Comparison of ENCODE assay signal across 19 cellular contexts in the genomic region with DNA sequence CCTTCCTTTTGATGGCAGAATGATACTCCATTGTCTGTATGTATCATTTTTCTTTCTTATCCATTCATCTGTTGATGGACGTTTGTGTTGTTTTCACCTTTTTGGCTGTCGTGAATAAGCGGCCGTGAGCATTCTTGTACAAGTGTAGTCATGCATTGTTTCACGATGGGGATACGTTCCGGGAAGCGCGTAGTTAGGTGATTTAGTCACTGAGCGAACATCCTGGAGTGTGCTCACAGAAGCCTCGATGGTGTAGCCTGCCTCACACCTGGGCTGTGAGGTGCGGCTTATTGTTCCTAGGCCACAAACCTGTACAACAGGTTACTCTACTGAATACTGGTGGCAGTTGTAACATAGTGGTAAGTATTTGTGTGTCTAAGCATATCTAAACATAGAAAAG.
DNase-seq lines count a peak whose midpoint lies in the region; FAIRE-seq and TF ChIP-seq lines count a peak whose summit lies in the region.
"Had no signal": no experiment of that assay in that cellular context is flagged by ENCODE, and none has a peak within 500 bp of the region (broad histone marks: within the 10 kb centered on the region; RNA-seq: fewer than 3 reads in every experiment).

No MANE protein-coding gene starts in this region.

- H3K27me3 ChIP-seq in keratinocyte (ENCODE audit: control insufficient read depth, extremely low read depth, insufficient read depth, low read length) = no peaks in the 10 kb centered on the region
- H3K27me3 ChIP-seq: SJCRH30, tibial nerve had no signal

- peak; percentile 67 for DNase-seq in DMS153 treated with DMSO at 0.1 percent for 48 hours (lab: John Stamatoyannopoulos, UW; ENCODE audit: unreplicated experiment)
- peak; percentile 95 for DNase-seq in RWPE1 (ENCODE audit: low spot score)
- DNase-seq in keratinocyte (ENCODE audit: low read depth, low spot score) = peak; percentile 97
- peak; percentile 57 for DNase-seq in renal cortical epithelial cell (ENCODE audit: low read depth)
- DNase-seq in activated CD4-positive, CD25-positive, alpha-beta regulatory T cell (lab: John Stamatoyannopoulos, UW) = no peak
- no peak for DNase-seq in OCI-LY7 (ENCODE audit: low spot score)
- DNase-seq in head of caudate nucleus = no peak
- DNase-seq in cerebellar cortex (ENCODE audit: low spot score) = no peak
- DNase-seq: activated naive CD4-positive, alpha-beta T cell treated with Interleukin-2 at 50 U/mL for 16 hours; EL; endodermal cell; left ventricle myocardium superior; NCI-H1417 treated with DMSO at 0.1 percent for 48 hours; NCI-H82; occipital lobe; SJCRH30 had no signal

- TF ChIP-seq CTCF in RWPE1 (conservative IDR thresholded peaks at IDR 0.05; ENCODE audit: low read depth) = no peak
- TF ChIP-seq CTCF in keratinocyte (optimal IDR thresholded peaks at IDR 0.05 in 1 of 3, IDR thresholded peaks at IDR 0.05 in 1 of 3, conservative IDR thresholded peaks at IDR 0.05 in 1 of 3; ENCODE audit: extremely low read depth in 1 of 3, insufficient read depth in 2 of 3, low read length in 3 of 3) = no peak
- TF ChIP-seq CTCF in OCI-LY7 (conservative IDR thresholded peaks at IDR 0.05; ENCODE audit: low read length) = no peak

- no peaks in the 10 kb centered on the region for H3K9me2 ChIP-seq in OCI-LY7 (ENCODE audit: insufficient read depth, low read length)

- no peaks in the 10 kb centered on the region for H4K20me1 ChIP-seq in keratinocyte (ENCODE audit: control insufficient read depth, extremely low read depth, insufficient read depth, low read length)
- peaks cover 4% of the 10 kb centered on the region; the same call in 1 of the 2 replicates for H4K20me1 ChIP-seq in OCI-LY7 (ENCODE audit: insufficient read depth, low read length)

- peaks cover 68% of the 10 kb centered on the region for H3K79me2 ChIP-seq in keratinocyte (ENCODE audit: control insufficient read depth, insufficient read depth, low read length)
- H3K79me2 ChIP-seq in OCI-LY7 (ENCODE audit: insufficient read depth, low read depth, low read length) = no peaks in the 10 kb centered on the region

- H3K4me1 ChIP-seq in keratinocyte (ENCODE audit: control insufficient read depth, extremely low read depth, insufficient read depth, low read length) (peaks cover 50% of the 10 kb centered on the region), OCI-LY7 (ENCODE audit: insufficient read depth, low read length, poor library complexity, severe bottlenecking) (no peaks in the 10 kb centered on the region)
- H3K4me1 ChIP-seq: SJCRH30 had no signal

- BruUV-seq in OCI-LY7 (replicated peaks; lab: Mats Ljungman, UMichigan) = no TSS peak

- H2AFZ ChIP-seq in keratinocyte (ENCODE audit: control insufficient read depth, low read length) (no peak overlapping the region), OCI-LY7 (ENCODE audit: low read length) (no peak overlapping the region)

- no peaks in the 10 kb centered on the region for H3K9me1 ChIP-seq in keratinocyte (ENCODE audit: control insufficient read depth, extremely low read depth, insufficient read depth, low read length)

- intact Hi-C loops in OCI-LY7 (cut with micrococcal nuclease; ENCODE audit: unreplicated experiment) (no loop called here), head of caudate nucleus (cut with DNase I) (no loop called here)

- POLR2A ChIA-PET in RWPE1 (lab: Yijun Ruan, JAX; ENCODE audit: low non-redundant PET) (no interaction called here), OCI-LY7 (lab: Charles Lee) (interaction anchor here (0.9 kb wide), 1 partner anchor 10 kb away, joined by 3 read pairs; no protein-coding TSS in a partner anchor)

- H3K36me3 ChIP-seq in keratinocyte (ENCODE audit: control insufficient read depth in 2 of 2, extremely low read depth in 1 of 2, insufficient read depth in 2 of 2, low read length in 2 of 2) (peaks cover 5 to 7% of the 10 kb centered on the region in 2 experiments), OCI-LY7 (ENCODE audit: insufficient read depth, low read length) (no peaks in the 10 kb centered on the region)
- H3K36me3 ChIP-seq: SJCRH30, tibial nerve had no signal

- FAIRE-seq in keratinocyte (lab: Jason Lieb, UNC) = peak; percentile 89
- FAIRE-seq: GM12891, TTC549 had no signal

- dilution Hi-C loops in keratinocyte (cut with MboI; ENCODE audit: extremely low pct_ligation_motif_present, low sequenced_read_pairs) = no loop called here

- no peak overlapping the region for H3K4me3 ChIP-seq in keratinocyte (ENCODE audit: control insufficient read depth in 2 of 3, extremely low read depth in 1 of 3, insufficient read depth in 2 of 3, low read depth in 1 of 3, low read length in 3 of 3)
- no peak overlapping the region for H3K4me3 ChIP-seq in OCI-LY7 (ENCODE audit: low read depth, low read length, poor library complexity, severe bottlenecking)
- H3K4me3 ChIP-seq: SJCRH30, tibial nerve had no signal

- peak overlapping the region; percentile 66 for H3K9ac ChIP-seq in keratinocyte (ENCODE audit: control insufficient read depth, extremely low read depth, insufficient read depth, low read length)

- H3K4me2 ChIP-seq in keratinocyte (ENCODE audit: control insufficient read depth, extremely low read depth, insufficient read depth, low read depth, low read length) (peak overlapping the region; percentile 46), OCI-LY7 (ENCODE audit: low read length) (no peak overlapping the region)

- H3K27ac ChIP-seq in RWPE1 (peak overlapping the region; percentile 91), keratinocyte (ENCODE audit: control insufficient read depth, insufficient read depth, low read length) (peak overlapping the region; percentile 92), OCI-LY7 (ENCODE audit: low read depth, low read length, poor library complexity, severe bottlenecking) (no peak overlapping the region)
- H3K27ac ChIP-seq: SJCRH30, tibial nerve had no signal

- H3K9me3 ChIP-seq in keratinocyte (ENCODE audit: control insufficient read depth, low read depth, low read length) (no peaks in the 10 kb centered on the region), OCI-LY7 (ENCODE audit: low read length) (no peaks in the 10 kb centered on the region)
- H3K9me3 ChIP-seq: SJCRH30, tibial nerve had no signal

- CTCF ChIA-PET in RWPE1 (lab: Yijun Ruan, JAX) = no interaction called here
- CTCF ChIA-PET in OCI-LY7 (lab: Charles Lee; ENCODE audit: unreplicated experiment) = no interaction called here

Comparison
In these comparisons a context has a peak if more than half of its experiments do, and no peak if none do; other contexts are left out.
1. DNase-seq: peak in DMS153 treated with DMSO at 0.1 percent for 48 hours (single experiment), RWPE1 (single experiment), keratinocyte (single experiment) and renal cortical epithelial cell (single experiment); none in activated CD4-positive, CD25-positive, alpha-beta regulatory T cell (0 of 4), OCI-LY7 (single experiment), head of caudate nucleus (0 of 42) and cerebellar cortex (single experiment).